In genomic region chr13:25886438-25887214, GRCh38 we compare ENCODE assay signal across 12 cellular contexts.
DNase-seq lines count a peak whose midpoint lies in the region; ATAC-seq and TF ChIP-seq lines count a peak whose summit lies in the region.
"Had no signal": no experiment of that assay in that cellular context is flagged by ENCODE, and none has a peak within 500 bp of the region (broad histone marks: within the 10 kb centered on the region; RNA-seq: fewer than 3 reads in every experiment).

No MANE protein-coding gene starts in this region.

- no peak for ATAC-seq in Right ventricle myocardium superior (ENCODE audit: poor library complexity)
- ATAC-seq: effector memory CD8-positive, alpha-beta T cell had no signal

- peak; percentile 17 for TF ChIP-seq CTCF in chondrocyte (IDR thresholded peaks at IDR 0.05)
- TF ChIP-seq CTCF in stomach (IDR thresholded peaks at IDR 0.05): no peak
- no peak for TF ChIP-seq CTCF in Calu3 (IDR thresholded peaks at IDR 0.05; ENCODE audit: unreplicated experiment)

- H3K9me3 Mint-ChIP-seq in chondrocyte (ENCODE audit: low read depth): no peaks in the 10 kb centered on the region
- H3K9me3 Mint-ChIP-seq in Calu3 (ENCODE audit: low read depth, unreplicated experiment): no peaks in the 10 kb centered on the region
- H3K9me3 Mint-ChIP-seq: effector memory CD8-positive, alpha-beta T cell had no signal

- no peaks in the 10 kb centered on the region for H3K27me3 Mint-ChIP-seq in chondrocyte (ENCODE audit: low read depth)
- peaks cover 17% of the 10 kb centered on the region for H3K27me3 Mint-ChIP-seq in Calu3 (ENCODE audit: unreplicated experiment)

- WGBS in stomach, 5 donors: 85 to 93% (median 86%) methylated on average over 14 of the region's 14 CpGs

- intact Hi-C loops in stomach (cut with DNase I; ENCODE audit: low total_unique reads) (no loop called here), Calu3 (cut with micrococcal nuclease; ENCODE audit: unreplicated experiment) (no loop called here), Right ventricle myocardium superior (cut with DNase I) (no loop called here)

- H3K36me3 Mint-ChIP-seq in chondrocyte (ENCODE audit: low read depth): no peaks in the 10 kb centered on the region
- H3K36me3 Mint-ChIP-seq in Calu3 (ENCODE audit: insufficient read depth, unreplicated experiment): no peaks in the 10 kb centered on the region

- H3K9me3 ChIP-seq in MG63 (no peaks in the 10 kb centered on the region), stomach (no peaks in the 10 kb centered on the region)

- no peak overlapping the region for H3K27ac ChIP-seq in stomach
- H3K27ac ChIP-seq: 22Rv1 had no signal

- TF ChIP-seq POLR2A in stomach (IDR thresholded peaks at IDR 0.05): no peak

- H3K4me1 Mint-ChIP-seq in chondrocyte (ENCODE audit: low read depth): peaks cover 44% of the 10 kb centered on the region
- H3K4me1 Mint-ChIP-seq in Calu3 (ENCODE audit: low read depth, unreplicated experiment): peaks cover 16% of the 10 kb centered on the region

- CTCF ChIA-PET in Calu3 (lab: Charles Lee): no interaction called here

- peak; percentile 3 for DNase-seq in DMS 273 (lab: John Stamatoyannopoulos, UW; ENCODE audit: unreplicated experiment)
- no peak for DNase-seq in DMS 273 treated with DMSO at 0.1 percent for 48 hours (lab: John Stamatoyannopoulos, UW)
- peak; percentile 68 for DNase-seq in MG63
- peak; percentile 65 for DNase-seq in chondrocyte (ENCODE audit: low spot score)
- DNase-seq in non-pigmented ciliary epithelial cell (ENCODE audit: low read depth): peak; percentile 87
- no peak for DNase-seq in stomach
- no peak for DNase-seq in Calu3
- no peak for DNase-seq in Right ventricle myocardium superior
- DNase-seq: effector memory CD8-positive, alpha-beta T cell; NCI-H345; SW 1271 had no signal

- BruUV-seq in Calu3 (replicated peaks; lab: Mats Ljungman, UMichigan): no TSS peak

- H3K36me3 ChIP-seq in MG63 (no peaks in the 10 kb centered on the region), stomach (no peaks in the 10 kb centered on the region)

- H3K4me3 Mint-ChIP-seq in chondrocyte (ENCODE audit: unreplicated experiment) (no peak overlapping the region), Calu3 (ENCODE audit: low read depth, unreplicated experiment) (no peak overlapping the region)
- H3K4me3 Mint-ChIP-seq: effector memory CD8-positive, alpha-beta T cell had no signal

- H3K4me1 ChIP-seq in stomach: peaks cover 0 to 9% (median 6%) of the 10 kb centered on the region in 4 donors

- no peak overlapping the region for H3K4me3 ChIP-seq in MG63
- no peak overlapping the region for H3K4me3 ChIP-seq in stomach

- H3K27ac Mint-ChIP-seq in chondrocyte (ENCODE audit: unreplicated experiment): peak overlapping the region; percentile 27
- no peak overlapping the region for H3K27ac Mint-ChIP-seq in Calu3 (ENCODE audit: unreplicated experiment)
- H3K27ac Mint-ChIP-seq: effector memory CD8-positive, alpha-beta T cell had no signal

- no peaks in the 10 kb centered on the region for H3K27me3 ChIP-seq in MG63
- H3K27me3 ChIP-seq in stomach: no peaks in the 10 kb centered on the region

- no peak for TF ChIP-seq EP300 in stomach (IDR thresholded peaks at IDR 0.05)

Comparison
In these comparisons a context has a peak if more than half of its experiments do, and no peak if none do; other contexts are left out.
1. DNase-seq: peak in DMS 273 (single experiment), MG63 (single experiment), chondrocyte (single experiment) and non-pigmented ciliary epithelial cell (single experiment); none in DMS 273 treated with DMSO at 0.1 percent for 48 hours (single experiment), stomach (single experiment), Calu3 (single experiment) and Right ventricle myocardium superior (single experiment).